ENCODE assay signal across 27 cellular contexts in the genomic region with DNA sequence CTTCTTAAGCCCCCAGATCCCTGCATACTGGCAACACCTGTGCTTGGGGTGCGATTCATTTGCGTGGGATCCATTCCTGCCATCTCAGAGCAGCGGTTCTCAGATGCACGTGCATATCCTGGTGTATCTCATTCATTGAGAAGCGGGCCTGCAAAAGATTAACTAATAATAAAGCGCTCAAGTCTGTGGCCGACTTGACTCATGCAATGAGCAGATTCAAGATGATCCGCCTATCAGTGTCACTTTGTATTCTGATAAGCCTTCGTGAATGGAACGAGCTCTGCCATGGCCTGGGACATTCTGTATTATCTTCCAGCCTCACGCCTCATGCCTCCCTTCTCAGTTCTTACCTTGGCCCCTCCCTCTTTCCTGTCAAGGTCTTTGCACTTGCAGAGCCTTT. TPM values are rescaled to one million over a fixed set of nuclear protein-coding genes. Genes with fewer than 3 reads are reported as not detected.
"Had no signal": no experiment of that assay in that cellular context is flagged by ENCODE, and none has a peak within 500 bp of the region (broad histone marks: within the 10 kb centered on the region; RNA-seq: fewer than 3 reads in every experiment).

No MANE protein-coding gene starts in this region.

- H3K9me3 ChIP-seq: breast epithelium, MG63, Peyer's patch, SJCRH30 had no signal

- H3K27ac ChIP-seq: breast epithelium, Peyer's patch, RWPE1, SJCRH30 had no signal

- FAIRE-seq: TTC549 had no signal

- H3K36me3 ChIP-seq: breast epithelium, MG63, Peyer's patch had no signal

- H3K4me3 ChIP-seq: breast epithelium, MG63, Peyer's patch, SJCRH30 had no signal

- ATAC-seq: activated CD8-positive, alpha-beta T cell treated with anti-CD3 and anti-CD28 coated beads, Interleukin-2, amount 10 ng/mL, durations not matched to agents 7 days and 5 days; SK-N-SH treated with all-trans-retinoic acid at 6 μM for 48 hours; T-helper 17 cell; WTC11 had no signal

- H3K4me1 ChIP-seq: breast epithelium, SJCRH30 had no signal

- DNase-seq: activated CD4-positive, alpha-beta T cell treated with anti-CD3 and anti-CD28 coated beads for 48 hours; activated CD4-positive, alpha-beta T cell treated with anti-CD3 and anti-CD28 coated beads, Interleukin-2, amount 50 U/mL, for 4 hours; activated CD4-positive, CD25-positive, alpha-beta regulatory T cell treated with anti-CD3 and anti-CD28 coated beads, Interleukin-2, amount 50 U/mL, for 72 hours; activated CD8-positive, alpha-beta memory T cell treated with anti-CD3 and anti-CD28 coated beads, Interleukin-2, amount 50 U/mL, for 48 hours; activated CD8-positive, alpha-beta T cell treated with anti-CD3 and anti-CD28 coated beads, Interleukin-2, amount 10 ng/mL, durations not matched to agents 7 days and 5 days; activated naive CD4-positive, alpha-beta T cell; activated T-cell treated with anti-CD3 and anti-CD28 coated beads, Interleukin-2, amount 50 U/mL, for 1 hour; aorta; caudate nucleus; MG63; NCI-H1105; NCI-H1436; NCI-H1694 treated with DMSO at 0.1 percent for 48 hours; NCI-H2081; NCI-H446 treated with DMSO at 0.1 percent for 48 hours; NCI-H524 treated with DMSO at 0.1 percent for 48 hours; NCI-H774; NK-92 treated with Interleukin-12 subunit alpha and Interleukin-12 subunit beta, amount 100 ng/mL, for 24 hours; Peyer's patch; SJCRH30; T-helper 17 cell; T-helper 9 cell had no signal

- H3K27me3 ChIP-seq: breast epithelium, MG63, Peyer's patch, SJCRH30 had no signal

RNA-seq across cellular contexts. Expression of a gene that starts 22.3 kb away (rescaled TPM):
- total RNA-seq: activated CD8-positive, alpha-beta T cell treated with anti-CD3 and anti-CD28 coated beads, Interleukin-2, amount 10 ng/mL, durations not matched to agents 7 days and 5 days; T-helper 17 cell had no signal

RNA-seq across cellular contexts. Expression of a gene that starts 51.8 kb away (rescaled TPM):
- total RNA-seq: T-helper 17 cell had no signal
